Comparison of ENCODE assay signal across 23 cellular contexts in the genomic region with DNA sequence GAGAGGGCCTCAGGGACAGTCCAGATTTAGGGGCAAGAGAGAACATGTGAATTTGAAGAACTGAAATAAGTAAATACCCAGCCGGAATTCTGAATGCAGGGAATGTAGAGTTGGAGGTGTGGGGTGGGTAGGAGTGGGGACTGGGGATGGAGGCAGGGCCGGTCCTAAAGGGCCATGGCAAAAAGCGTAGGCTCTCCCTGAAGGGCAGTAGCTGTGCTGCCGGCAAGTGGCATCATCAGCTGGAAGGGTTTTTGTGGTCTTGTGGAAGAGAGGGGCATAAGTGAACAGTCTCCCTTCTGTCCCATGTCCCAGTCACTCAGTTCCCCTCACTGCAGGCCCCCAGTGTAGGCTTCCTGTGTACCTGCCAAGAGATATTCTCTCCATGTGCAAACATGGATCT.
DNase-seq lines count a peak whose midpoint lies in the region; ATAC-seq, FAIRE-seq and TF ChIP-seq lines count a peak whose summit lies in the region.
"Had no signal": no experiment of that assay in that cellular context is flagged by ENCODE, and none has a peak within 500 bp of the region (broad histone marks: within the 10 kb centered on the region; RNA-seq: fewer than 3 reads in every experiment).

No MANE protein-coding gene starts in this region.

- TF ChIP-seq RAD21 in HepG2 (CRISPR knock-in tag; IDR thresholded peaks at IDR 0.05): no peak

- TF ChIP-seq EP300 in HepG2 (IDR thresholded peaks at IDR 0.05; ENCODE audit: low read depth in 2 of 2, low read length in 2 of 2) (no peak), HepG2 (CRISPR knock-in tag; IDR thresholded peaks at IDR 0.05; ENCODE audit: borderline replicate concordance) (no peak)

- 0 out of 2 replicates have a peak, but pooled peaks have one; percentile 14 for ATAC-seq in PC-3
- peak; percentile 54 for ATAC-seq in HepG2
- ATAC-seq in HG02623 (IDR thresholded peaks at IDR 0.05; ENCODE audit: unreplicated experiment): no peak
- ATAC-seq: HCT116 had no signal

- DNase-seq in HTR-8/SVneo (ENCODE audit: insufficient read length, low spot score): no peak
- no peak for DNase-seq in PC-3
- no peak for DNase-seq in HepG2 (ENCODE audit: low spot score)
- DNase-seq in cerebellar cortex (ENCODE audit: low spot score): no peak
- DNase-seq in activated CD4-positive, alpha-beta T cell treated with anti-CD3 and anti-CD28 coated beads, Interleukin-2, amount 50 U/mL, for 4 hours: no peak
- DNase-seq: 8988T; ACHN; AML-193; BE2C; Calu3; CD4-positive, alpha-beta T cell; CD8-positive, alpha-beta memory T cell; DMS53; DMS79 treated with DMSO at 0.1 percent for 48 hours; GF-D8; H9 had no signal

- H3K9me3 ChIP-seq in PC-3 (ENCODE audit: low read length) (no peaks in the 10 kb centered on the region), HepG2 (ENCODE audit: low read length) (peaks cover 9% of the 10 kb centered on the region; the same call in 1 of the 2 replicates)
- H3K9me3 ChIP-seq: BE2C had no signal

- peaks cover 9% of the 10 kb centered on the region for H3K4me1 ChIP-seq in PC-3 (ENCODE audit: insufficient read depth, low read length)
- H3K4me1 ChIP-seq in HepG2 (ENCODE audit: insufficient read depth, low read length): peaks cover 14% of the 10 kb centered on the region
- H3K4me1 ChIP-seq: A549, BE2C had no signal

- H3K9me2 ChIP-seq in PC-3 (replicated peaks; ENCODE audit: low read length): no peaks in the 10 kb centered on the region

- TF ChIP-seq CTCF in PC-3 (conservative IDR thresholded peaks at IDR 0.05; ENCODE audit: low read depth, low read length) (no peak), HepG2 (CRISPR knock-in tag; IDR thresholded peaks at IDR 0.05) (no peak)

- H3K4me3 ChIP-seq in PC-3 (ENCODE audit: low read length) (no peak overlapping the region), HepG2 (replicated peaks in 1 of 3; ENCODE audit: insufficient read depth in 1 of 3, low read depth in 2 of 3, low read length in 3 of 3) (no peak overlapping the region)
- H3K4me3 ChIP-seq: A549; BLaER1 treated with 17β-estradiol and CSF1 and Interleukin-3, amounts not matched to agents 10 nM and 100 nM; GM23338 had no signal

- TF ChIP-seq POLR2A in HepG2 (IDR thresholded peaks at IDR 0.05; ENCODE audit: insufficient read depth in 1 of 2, low read depth in 2 of 2, low read length in 2 of 2): no peak

- H4K20me1 ChIP-seq in PC-3 (ENCODE audit: low read length): no peaks in the 10 kb centered on the region
- H4K20me1 ChIP-seq in HepG2 (ENCODE audit: insufficient read depth, low read length): no peaks in the 10 kb centered on the region
- H4K20me1 ChIP-seq: BLaER1 treated with 17β-estradiol and CSF1 and Interleukin-3, amounts not matched to agents 10 nM and 100 nM had no signal

- H3K79me2 ChIP-seq in PC-3 (ENCODE audit: low read length): no peaks in the 10 kb centered on the region
- no peaks in the 10 kb centered on the region for H3K79me2 ChIP-seq in HepG2 (ENCODE audit: insufficient read depth, low read length)

- 21% methylated on average over 4 of the region's 4 CpGs for WGBS in HepG2 (ENCODE audit: low lambda C conversion rate)

- in situ Hi-C loops in HepG2 (cut with HindIII; ENCODE audit: extremely low pct_ligation_motif_present, low pct_unique_long_range_greater_than_20kb): no loop called here

- H3K4me2 ChIP-seq in PC-3 (ENCODE audit: low read length) (no peak overlapping the region), HepG2 (ENCODE audit: low read depth, low read length) (no peak overlapping the region)
- H3K4me2 ChIP-seq: A549; BLaER1 treated with 17β-estradiol and CSF1 and Interleukin-3, amounts not matched to agents 10 nM and 100 nM; GM23338 had no signal

- intact Hi-C loops in PC-3 (cut with micrococcal nuclease): no loop called here
- intact Hi-C loops in HepG2 (cut with micrococcal nuclease; ENCODE audit: unreplicated experiment): no loop called here

- no peak overlapping the region for H2AFZ ChIP-seq in PC-3 (ENCODE audit: low read length)
- H2AFZ ChIP-seq in HepG2 (ENCODE audit: low read length): no peak overlapping the region
- H2AFZ ChIP-seq: GM23338 had no signal

- no peak overlapping the region for H3K27ac ChIP-seq in PC-3 (ENCODE audit: low read length)
- no peak overlapping the region for H3K27ac ChIP-seq in HepG2 (ENCODE audit: extremely low read length, insufficient read depth, low read length)
- H3K27ac ChIP-seq: A549; BLaER1 treated with 17β-estradiol and CSF1 and Interleukin-3, amounts not matched to agents 10 nM and 100 nM had no signal

- FAIRE-seq in HTR-8/SVneo (lab: Jason Lieb, UNC) (peak; percentile 40), HepG2 (lab: Jason Lieb, UNC) (no peak)
- FAIRE-seq: A549, GM12891, GM18507 had no signal

- H3K27me3 ChIP-seq in PC-3 (ENCODE audit: low read length): no peaks in the 10 kb centered on the region
- no peaks in the 10 kb centered on the region; a peak in 1 of 5 replicates for H3K27me3 ChIP-seq in HepG2 (ENCODE audit: control insufficient read depth in 1 of 2, insufficient read depth in 2 of 2, low read length in 2 of 2)
- H3K27me3 ChIP-seq: BE2C; BLaER1 treated with 17β-estradiol and CSF1 and Interleukin-3, amounts not matched to agents 10 nM and 100 nM had no signal

- H3K9ac ChIP-seq in PC-3 (ENCODE audit: low read length) (no peak overlapping the region), HepG2 (ENCODE audit: insufficient read depth, low read depth, low read length) (no peak overlapping the region)
- H3K9ac ChIP-seq: BLaER1 treated with 17β-estradiol and CSF1 and Interleukin-3, amounts not matched to agents 10 nM and 100 nM had no signal

- CTCF ChIA-PET in PC-3 (lab: Charles Lee) (no interaction called here), HepG2 (lab: Yijun Ruan, JAX; ENCODE audit: low intra/inter-chr PET ratio, low total read pairs) (no interaction called here)

- no peaks in the 10 kb centered on the region for H3F3A ChIP-seq in PC-3 (ENCODE audit: low read length, unreplicated experiment)

- no TSS peak for BruUV-seq in PC-3 (replicated peaks; lab: Mats Ljungman, UMichigan)
- BruUV-seq in HepG2 (replicated peaks; lab: Mats Ljungman, UMichigan): no TSS peak

- POLR2A ChIA-PET in PC-3 (lab: Charles Lee; ENCODE audit: unreplicated experiment) (no interaction called here), HepG2 (lab: Yijun Ruan, JAX) (no interaction called here)

- H3K36me3 ChIP-seq in PC-3 (ENCODE audit: low read depth, low read length) (no peaks in the 10 kb centered on the region), HepG2 (replicated peaks in 1 of 2; ENCODE audit: control insufficient read depth in 1 of 2, insufficient read depth in 2 of 2, low read length in 2 of 2) (no peaks in the 10 kb centered on the region)
- H3K36me3 ChIP-seq: BE2C had no signal

TF ChIP-seq in HepG2, 621 proteins besides CTCF, POLR2A, EP300 and RAD21 (continues in another document):
- TF ChIP-seq ZNF878 (CRISPR knock-in tag; IDR thresholded peaks at IDR 0.05) (no peak), SRSF1 (optimal IDR thresholded peaks at IDR 0.05; ENCODE audit: low read depth, low read length) (no peak), SOX13 (IDR thresholded peaks at IDR 0.05) (no peak), SOX13 (CRISPR knock-in tag; conservative IDR thresholded peaks at IDR 0.05 in 1 of 2, IDR thresholded peaks at IDR 0.05 in 1 of 2) (no peak), ATM (IDR thresholded peaks at IDR 0.05; ENCODE audit: borderline replicate concordance) (no peak), ZNF12 (CRISPR knock-in tag; IDR thresholded peaks at IDR 0.05) (no peak), ZNF7 (CRISPR knock-in tag; IDR thresholded peaks at IDR 0.05) (no peak), ZBTB21 (CRISPR knock-in tag; IDR thresholded peaks at IDR 0.05) (no peak), SRSF9 (IDR thresholded peaks at IDR 0.05; ENCODE audit: borderline replicate concordance, insufficient read depth, low read depth, low read length, poor library complexity, severe bottlenecking) (no peak)
- TF ChIP-seq, protein P1, sequence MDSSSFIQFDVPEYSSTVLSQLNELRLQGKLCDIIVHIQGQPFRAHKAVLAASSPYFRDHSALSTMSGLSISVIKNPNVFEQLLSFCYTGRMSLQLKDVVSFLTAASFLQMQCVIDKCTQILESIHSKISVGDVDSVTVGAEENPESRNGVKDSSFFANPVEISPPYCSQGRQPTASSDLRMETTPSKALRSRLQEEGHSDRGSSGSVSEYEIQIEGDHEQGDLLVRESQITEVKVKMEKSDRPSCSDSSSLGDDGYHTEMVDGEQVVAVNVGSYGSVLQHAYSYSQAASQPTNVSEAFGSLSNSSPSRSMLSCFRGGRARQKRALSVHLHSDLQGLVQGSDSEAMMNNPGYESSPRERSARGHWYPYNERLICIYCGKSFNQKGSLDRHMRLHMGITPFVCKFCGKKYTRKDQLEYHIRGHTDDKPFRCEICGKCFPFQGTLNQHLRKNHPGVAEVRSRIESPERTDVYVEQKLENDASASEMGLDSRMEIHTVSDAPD (CRISPR knock-in tag; IDR thresholded peaks at IDR 0.05): no peak
- TF ChIP-seq, protein P2, sequence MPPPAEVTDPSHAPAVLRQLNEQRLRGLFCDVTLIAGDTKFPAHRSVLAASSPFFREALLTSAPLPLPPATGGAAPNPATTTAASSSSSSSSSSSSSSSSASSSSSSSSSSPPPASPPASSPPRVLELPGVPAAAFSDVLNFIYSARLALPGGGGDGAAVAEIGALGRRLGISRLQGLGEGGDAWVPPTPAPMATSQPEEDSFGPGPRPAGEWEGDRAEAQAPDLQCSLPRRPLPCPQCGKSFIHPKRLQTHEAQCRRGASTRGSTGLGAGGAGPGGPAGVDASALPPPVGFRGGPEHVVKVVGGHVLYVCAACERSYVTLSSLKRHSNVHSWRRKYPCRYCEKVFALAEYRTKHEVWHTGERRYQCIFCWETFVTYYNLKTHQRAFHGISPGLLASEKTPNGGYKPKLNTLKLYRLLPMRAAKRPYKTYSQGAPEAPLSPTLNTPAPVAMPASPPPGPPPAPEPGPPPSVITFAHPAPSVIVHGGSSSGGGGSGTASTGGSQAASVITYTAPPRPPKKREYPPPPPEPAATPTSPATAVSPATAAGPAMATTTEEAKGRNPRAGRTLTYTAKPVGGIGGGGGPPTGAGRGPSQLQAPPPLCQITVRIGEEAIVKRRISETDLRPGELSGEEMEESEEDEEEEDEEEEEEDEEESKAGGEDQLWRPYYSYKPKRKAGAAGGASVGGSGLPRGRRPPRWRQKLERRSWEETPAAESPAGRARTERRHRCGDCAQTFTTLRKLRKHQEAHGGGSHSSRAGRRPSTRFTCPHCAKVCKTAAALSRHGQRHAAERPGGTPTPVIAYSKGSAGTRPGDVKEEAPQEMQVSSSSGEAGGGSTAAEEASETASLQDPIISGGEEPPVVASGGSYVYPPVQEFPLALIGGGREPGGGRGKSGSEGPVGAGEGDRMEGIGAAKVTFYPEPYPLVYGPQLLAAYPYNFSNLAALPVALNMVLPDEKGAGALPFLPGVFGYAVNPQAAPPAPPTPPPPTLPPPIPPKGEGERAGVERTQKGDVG (CRISPR knock-in tag; IDR thresholded peaks at IDR 0.05; ENCODE audit: borderline replicate concordance): no peak
